In the genomic region with DNA sequence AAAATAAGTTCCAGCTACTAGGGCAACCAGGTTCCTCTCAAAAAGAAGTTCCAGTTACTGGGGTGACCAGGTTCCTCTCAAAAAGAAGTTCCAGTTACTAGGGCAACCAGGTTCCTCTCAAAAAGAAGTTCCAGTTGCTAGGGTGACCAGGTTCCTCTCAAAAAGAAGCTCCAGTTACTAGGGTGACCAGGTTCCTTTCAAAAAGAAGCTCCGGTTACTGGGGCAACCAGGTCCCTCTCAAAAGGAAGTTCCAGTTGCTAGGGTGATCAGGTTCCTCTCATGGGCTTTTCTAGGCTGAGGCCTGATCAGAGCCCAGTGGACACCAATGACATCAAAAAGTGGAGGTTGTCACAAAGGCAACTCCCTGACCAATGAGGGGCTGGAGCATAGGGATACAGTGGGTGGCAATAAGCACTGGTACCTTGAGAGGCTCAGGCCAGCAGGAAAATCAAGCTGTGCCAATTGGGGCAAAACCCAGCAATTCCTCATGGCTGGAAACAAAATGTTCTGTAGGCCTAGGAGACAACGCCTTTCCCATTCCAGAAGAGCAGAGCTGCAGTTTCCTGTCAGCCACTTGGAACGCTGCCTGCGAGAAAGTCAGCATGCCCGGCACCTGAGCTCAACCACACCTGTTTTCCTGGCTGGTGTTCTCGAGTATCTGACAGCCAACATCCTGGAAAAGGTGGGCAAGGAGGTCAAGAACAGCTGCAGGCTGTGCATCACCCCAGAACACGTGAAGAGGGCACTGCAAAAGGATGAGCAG, we compare ENCODE assay signal across 10 cellular contexts. TPM values are rescaled to one million over a fixed set of nuclear protein-coding genes. Genes with fewer than 3 reads are reported as not detected.
DNase-seq lines count a peak whose midpoint lies in the region; ATAC-seq and TF ChIP-seq lines count a peak whose summit lies in the region.
"Had no signal": no experiment of that assay in that cellular context is flagged by ENCODE, and none has a peak within 500 bp of the region (broad histone marks: within the 10 kb centered on the region; RNA-seq: fewer than 3 reads in every experiment).

No MANE protein-coding gene starts in this region.

- intact Hi-C loops in body of pancreas (cut with DNase I), result no loop called here
- intact Hi-C loops in transverse colon (cut with DNase I; ENCODE audit: low total_unique reads), result no loop called here
- intact Hi-C loops in Right ventricle myocardium inferior (cut with DNase I), result no loop called here

- no peak overlapping the region for H3K4me3 Mint-ChIP-seq in activated CD4-positive, alpha-beta T cell treated with anti-CD3 and anti-CD28 coated beads, Interleukin-2, amount 10 ng/mL, durations not matched to agents 7 days and 5 days
- H3K4me3 Mint-ChIP-seq: neural crest cell had no signal

- 12 to 45% methylated on average over 2 to 3 of the region's 7 CpGs for WGBS in body of pancreas, 2 donors
- WGBS in transverse colon (ENCODE audit: low coverage in 1 of 2), 2 donors, result 58% methylated on average over 7 of the region's 7 CpGs; no CpG with 5 or more reads in 1 of the 2 donors

- peak; percentile 83 for ATAC-seq in body of pancreas
- no peak for ATAC-seq in Right ventricle myocardium inferior
- no peak for ATAC-seq in HG03097 (IDR thresholded peaks at IDR 0.05; ENCODE audit: low FRiP score, unreplicated experiment)

- H3K9me3 Mint-ChIP-seq in activated CD4-positive, alpha-beta T cell treated with anti-CD3 and anti-CD28 coated beads, Interleukin-2, amount 10 ng/mL, durations not matched to agents 7 days and 5 days, result no peaks in the 10 kb centered on the region

- POLR2A ChIA-PET in activated CD4-positive, alpha-beta T cell treated with anti-CD3 and anti-CD28 coated beads, Interleukin-2, amount 10 ng/mL, durations not matched to agents 7 days and 5 days (lab: Charles Lee), result interaction anchor here (0.6 kb wide), 1 partner anchor 16 kb away, joined by 3 read pairs; no protein-coding TSS in a partner anchor

- H3K27me3 Mint-ChIP-seq in activated CD4-positive, alpha-beta T cell treated with anti-CD3 and anti-CD28 coated beads, Interleukin-2, amount 10 ng/mL, durations not matched to agents 7 days and 5 days, result no peaks in the 10 kb centered on the region

- H3K36me3 ChIP-seq in body of pancreas (replicated peaks in 1 of 2; ENCODE audit: insufficient read depth in 1 of 2, low read depth in 2 of 2) (no peaks in the 10 kb centered on the region), transverse colon (no peaks in the 10 kb centered on the region)

- no peaks in the 10 kb centered on the region for H3K9me3 ChIP-seq in body of pancreas
- H3K9me3 ChIP-seq in transverse colon, result no peaks in the 10 kb centered on the region

- H3K4me3 ChIP-seq in body of pancreas (no peak overlapping the region), transverse colon (no peak overlapping the region)

- no peaks in the 10 kb centered on the region for H3K4me1 Mint-ChIP-seq in activated CD4-positive, alpha-beta T cell treated with anti-CD3 and anti-CD28 coated beads, Interleukin-2, amount 10 ng/mL, durations not matched to agents 7 days and 5 days

- no peaks in the 10 kb centered on the region for H3K36me3 Mint-ChIP-seq in activated CD4-positive, alpha-beta T cell treated with anti-CD3 and anti-CD28 coated beads, Interleukin-2, amount 10 ng/mL, durations not matched to agents 7 days and 5 days (ENCODE audit: low read depth)

- peak in 3 of 7 experiments; percentile 7 to 25 (median 15) for TF ChIP-seq CTCF in body of pancreas (IDR thresholded peaks at IDR 0.05)
- peak in 1 of 5 experiments; percentile 49 for TF ChIP-seq CTCF in transverse colon (IDR thresholded peaks at IDR 0.05)

- in situ Hi-C loops in KBM-7 (cut with MboI; ENCODE audit: low pct_unique_long_range_greater_than_20kb, low sequenced_read_pairs) (no loop called here), transverse colon (cut with MboI; ENCODE audit: low pct_ligation_motif_present in 1 of 4, low pct_unique_long_range_greater_than_20kb in 1 of 4, low sequenced_read_pairs in 3 of 4) (no loop called here)

- TF ChIP-seq EP300 in transverse colon (IDR thresholded peaks at IDR 0.05; ENCODE audit: low read depth), result no peak

- DNase-seq in activated CD4-positive, alpha-beta T cell treated with anti-CD3 and anti-CD28 coated beads, Interleukin-2, amount 10 ng/mL, durations not matched to agents 7 days and 5 days, result peak; percentile 14
- no peak for DNase-seq in activated CD4-positive, alpha-beta T cell treated with anti-CD3 and anti-CD28 coated beads, Interleukin-2, amount 50 U/mL, for 1 hour
- DNase-seq in KBM-7, result peak; percentile 46
- peak; percentile 72 to 90 (median 84) for DNase-seq in body of pancreas
- DNase-seq in transverse colon, result peak; percentile 68
- DNase-seq in NCI-H1930 (lab: John Stamatoyannopoulos, UW), result no peak
- no peak for DNase-seq in Right ventricle myocardium inferior (ENCODE audit: missing footprints)

- no peak overlapping the region for H3K27ac Mint-ChIP-seq in activated CD4-positive, alpha-beta T cell treated with anti-CD3 and anti-CD28 coated beads, Interleukin-2, amount 10 ng/mL, durations not matched to agents 7 days and 5 days

- CTCF ChIA-PET in activated CD4-positive, alpha-beta T cell treated with anti-CD3 and anti-CD28 coated beads, Interleukin-2, amount 10 ng/mL, durations not matched to agents 7 days and 5 days (lab: Charles Lee), result interaction anchor here (0.6 to 1.2 kb wide), 3 partner anchors 22 to 248 kb away, joined by 3 read pairs; no protein-coding TSS in a partner anchor

- TF ChIP-seq POLR2A in body of pancreas (IDR thresholded peaks at IDR 0.05) (no peak), transverse colon (IDR thresholded peaks at IDR 0.05) (no peak)

- H3K4me1 ChIP-seq in body of pancreas, result peaks cover 18% of the 10 kb centered on the region
- H3K4me1 ChIP-seq in transverse colon, result peaks cover 0 to 7% (median 0%) of the 10 kb centered on the region in 4 donors

- H3K27ac ChIP-seq in body of pancreas, result peak overlapping the region in 3 of 4 donors; percentile 60 to 68 (median 65)
- peak overlapping the region; percentile 26 to 73 (median 66) for H3K27ac ChIP-seq in transverse colon
- H3K27ac ChIP-seq: C4-2B had no signal

- H3K27me3 ChIP-seq in body of pancreas (no peaks in the 10 kb centered on the region), transverse colon (no peaks in the 10 kb centered on the region)

RNA-seq across cellular contexts. Expression of a gene that starts 12.3 kb away (rescaled TPM):
- total RNA-seq in activated CD4-positive, alpha-beta T cell treated with anti-CD3 and anti-CD28 coated beads, Interleukin-2, amount 10 ng/mL, durations not matched to agents 7 days and 5 days, result not detected
- total RNA-seq in body of pancreas (1 to 10 TPM; 5.3 to 7.3 TPM), transverse colon (1 to 10 TPM in 3 of 4 donors, under 1 TPM in 1; 0.60 to 8.1 (median 5.5) TPM), Right ventricle myocardium inferior (not detected)

Comparison
In these comparisons a context has a peak if more than half of its experiments do, and no peak if none do; other contexts are left out.
1. DNase-seq: peak in activated CD4-positive, alpha-beta T cell treated with anti-CD3 and anti-CD28 coated beads, Interleukin-2, amount 10 ng/mL, durations not matched to agents 7 days and 5 days (single experiment), KBM-7 (single experiment), body of pancreas (4 of 4) and transverse colon (single experiment); none in activated CD4-positive, alpha-beta T cell treated with anti-CD3 and anti-CD28 coated beads, Interleukin-2, amount 50 U/mL, for 1 hour (single experiment), NCI-H1930 (0 of 2) and Right ventricle myocardium inferior (single experiment).